1 cellular context compared by ENCODE assay signal in the genomic region with DNA sequence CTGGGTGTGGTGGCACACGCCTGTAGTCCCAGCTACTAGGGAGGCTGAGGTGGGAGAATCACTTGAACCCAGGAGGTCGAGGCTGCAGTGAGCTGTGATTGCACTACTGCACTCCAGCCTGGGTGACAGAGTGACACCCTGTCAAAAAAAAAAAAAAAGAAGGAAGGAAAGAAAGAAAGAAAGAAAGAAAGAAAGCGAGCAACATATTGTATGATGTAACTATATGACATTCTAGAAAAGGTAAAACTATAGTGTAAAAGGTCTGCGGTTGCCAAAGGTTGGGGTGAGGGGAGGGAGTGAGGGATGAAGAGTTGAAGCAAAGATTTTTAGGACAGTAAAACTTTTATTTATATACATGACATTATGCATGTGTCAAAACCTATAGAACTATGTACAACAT.
TF ChIP-seq lines count a peak whose summit lies in the region.
"Not testable (repeated sequence)": the region's sequence is repeated elsewhere in the genome, so short reads cannot be mapped to it uniquely, and the experiment has no call there.

No MANE protein-coding gene starts in this region.

TF ChIP-seq in HepG2, 621 proteins besides CTCF, POLR2A, EP300 and RAD21:
- peak; percentile 47; the same call in 1 of the 2 replicates for TF ChIP-seq ATF7 (IDR thresholded peaks at IDR 0.05)
- TF ChIP-seq ATF7 (CRISPR knock-in tag; IDR thresholded peaks at IDR 0.05) = not testable (repeated sequence)
